1 cellular context compared by ENCODE assay signal in the genomic region with DNA sequence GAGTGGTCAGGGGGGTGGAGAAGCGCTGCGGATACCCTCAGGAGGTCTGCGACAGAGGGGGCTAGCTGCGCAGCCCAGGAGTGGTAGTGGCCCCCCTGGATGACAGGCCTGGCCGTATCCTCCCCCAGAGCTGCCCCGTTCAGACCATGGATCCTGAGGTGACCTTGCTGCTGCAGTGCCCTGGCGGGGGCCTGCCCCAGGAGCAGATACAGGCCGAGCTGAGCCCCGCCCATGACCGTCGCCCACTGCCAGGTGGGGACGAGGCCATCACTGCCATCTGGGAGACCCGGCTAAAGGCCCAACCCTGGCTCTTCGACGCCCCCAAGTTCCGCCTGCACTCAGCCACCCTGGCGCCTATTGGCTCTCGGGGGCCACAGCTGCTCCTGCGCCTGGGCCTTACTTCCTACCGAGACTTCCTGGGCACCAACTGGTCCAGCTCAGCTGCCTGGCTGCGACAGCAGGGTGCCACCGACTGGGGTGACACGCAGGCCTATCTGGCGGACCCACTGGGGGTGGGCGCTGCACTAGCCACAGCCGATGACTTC.
TF ChIP-seq lines count a peak whose summit lies in the region.

No MANE protein-coding gene starts in this region.

TF ChIP-seq in K562, 482 proteins besides CTCF, POLR2A, EP300 and RAD21 (continued from another document and continues in another):
- TF ChIP-seq, protein P1, sequence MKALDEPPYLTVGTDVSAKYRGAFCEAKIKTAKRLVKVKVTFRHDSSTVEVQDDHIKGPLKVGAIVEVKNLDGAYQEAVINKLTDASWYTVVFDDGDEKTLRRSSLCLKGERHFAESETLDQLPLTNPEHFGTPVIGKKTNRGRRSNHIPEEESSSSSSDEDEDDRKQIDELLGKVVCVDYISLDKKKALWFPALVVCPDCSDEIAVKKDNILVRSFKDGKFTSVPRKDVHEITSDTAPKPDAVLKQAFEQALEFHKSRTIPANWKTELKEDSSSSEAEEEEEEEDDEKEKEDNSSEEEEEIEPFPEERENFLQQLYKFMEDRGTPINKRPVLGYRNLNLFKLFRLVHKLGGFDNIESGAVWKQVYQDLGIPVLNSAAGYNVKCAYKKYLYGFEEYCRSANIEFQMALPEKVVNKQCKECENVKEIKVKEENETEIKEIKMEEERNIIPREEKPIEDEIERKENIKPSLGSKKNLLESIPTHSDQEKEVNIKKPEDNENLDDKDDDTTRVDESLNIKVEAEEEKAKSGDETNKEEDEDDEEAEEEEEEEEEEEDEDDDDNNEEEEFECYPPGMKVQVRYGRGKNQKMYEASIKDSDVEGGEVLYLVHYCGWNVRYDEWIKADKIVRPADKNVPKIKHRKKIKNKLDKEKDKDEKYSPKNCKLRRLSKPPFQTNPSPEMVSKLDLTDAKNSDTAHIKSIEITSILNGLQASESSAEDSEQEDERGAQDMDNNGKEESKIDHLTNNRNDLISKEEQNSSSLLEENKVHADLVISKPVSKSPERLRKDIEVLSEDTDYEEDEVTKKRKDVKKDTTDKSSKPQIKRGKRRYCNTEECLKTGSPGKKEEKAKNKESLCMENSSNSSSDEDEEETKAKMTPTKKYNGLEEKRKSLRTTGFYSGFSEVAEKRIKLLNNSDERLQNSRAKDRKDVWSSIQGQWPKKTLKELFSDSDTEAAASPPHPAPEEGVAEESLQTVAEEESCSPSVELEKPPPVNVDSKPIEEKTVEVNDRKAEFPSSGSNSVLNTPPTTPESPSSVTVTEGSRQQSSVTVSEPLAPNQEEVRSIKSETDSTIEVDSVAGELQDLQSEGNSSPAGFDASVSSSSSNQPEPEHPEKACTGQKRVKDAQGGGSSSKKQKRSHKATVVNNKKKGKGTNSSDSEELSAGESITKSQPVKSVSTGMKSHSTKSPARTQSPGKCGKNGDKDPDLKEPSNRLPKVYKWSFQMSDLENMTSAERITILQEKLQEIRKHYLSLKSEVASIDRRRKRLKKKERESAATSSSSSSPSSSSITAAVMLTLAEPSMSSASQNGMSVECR (CRISPR knock-in tag; IDR thresholded peaks at IDR 0.05), result peak; percentile 60; the same call in 1 of the 2 replicates
- TF ChIP-seq ASH1L (IDR thresholded peaks at IDR 0.05; ENCODE audit: borderline replicate concordance, low read depth, partially characterized antibody) (no peak), CBFA2T2 (conservative IDR thresholded peaks at IDR 0.05) (no peak), NR1H2 (CRISPR knock-in tag; IDR thresholded peaks at IDR 0.05) (0 out of 2 replicates have a peak, but pooled peaks have one; percentile 7), SNRNP70 (optimal IDR thresholded peaks at IDR 0.05; ENCODE audit: low read depth, low read length) (no peak), STAT5B (CRISPR knock-in tag; IDR thresholded peaks at IDR 0.05) (no peak), SRSF1 (IDR thresholded peaks at IDR 0.05; ENCODE audit: low read depth, low read length) (no peak), RAD51 (IDR thresholded peaks at IDR 0.05; ENCODE audit: borderline replicate concordance, low read depth) (no peak), SRSF3 (IDR thresholded peaks at IDR 0.05; ENCODE audit: insufficient read depth, low read length) (no peak), NFE2L1 (tag; IDR thresholded peaks at IDR 0.05; ENCODE audit: borderline replicate concordance, low read depth) (no peak), ZNF507 (tag; conservative IDR thresholded peaks at IDR 0.05) (no peak), ZNF143 (CRISPR knock-in tag; IDR thresholded peaks at IDR 0.05) (0 out of 2 replicates have a peak, but pooled peaks have one; percentile 43), PPARD (CRISPR knock-in tag; IDR thresholded peaks at IDR 0.05) (no peak), HOXB6 (CRISPR knock-in tag; IDR thresholded peaks at IDR 0.05; ENCODE audit: borderline replicate concordance) (no peak), MEIS2 (IDR thresholded peaks at IDR 0.05; ENCODE audit: partially characterized antibody) (no peak), EZH2 (IDR thresholded peaks at IDR 0.05; ENCODE audit: borderline replicate concordance, low read depth, low read length) (no peak), ZNF3 (CRISPR knock-in tag; IDR thresholded peaks at IDR 0.05) (no peak), NR4A1 (CRISPR knock-in tag; IDR thresholded peaks at IDR 0.05) (no peak), NR4A1 (tag; IDR thresholded peaks at IDR 0.05) (no peak)
- TF ChIP-seq, protein P2, sequence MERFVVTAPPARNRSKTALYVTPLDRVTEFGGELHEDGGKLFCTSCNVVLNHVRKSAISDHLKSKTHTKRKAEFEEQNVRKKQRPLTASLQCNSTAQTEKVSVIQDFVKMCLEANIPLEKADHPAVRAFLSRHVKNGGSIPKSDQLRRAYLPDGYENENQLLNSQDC (CRISPR knock-in tag; IDR thresholded peaks at IDR 0.05), result no peak
- TF ChIP-seq, protein P3, sequence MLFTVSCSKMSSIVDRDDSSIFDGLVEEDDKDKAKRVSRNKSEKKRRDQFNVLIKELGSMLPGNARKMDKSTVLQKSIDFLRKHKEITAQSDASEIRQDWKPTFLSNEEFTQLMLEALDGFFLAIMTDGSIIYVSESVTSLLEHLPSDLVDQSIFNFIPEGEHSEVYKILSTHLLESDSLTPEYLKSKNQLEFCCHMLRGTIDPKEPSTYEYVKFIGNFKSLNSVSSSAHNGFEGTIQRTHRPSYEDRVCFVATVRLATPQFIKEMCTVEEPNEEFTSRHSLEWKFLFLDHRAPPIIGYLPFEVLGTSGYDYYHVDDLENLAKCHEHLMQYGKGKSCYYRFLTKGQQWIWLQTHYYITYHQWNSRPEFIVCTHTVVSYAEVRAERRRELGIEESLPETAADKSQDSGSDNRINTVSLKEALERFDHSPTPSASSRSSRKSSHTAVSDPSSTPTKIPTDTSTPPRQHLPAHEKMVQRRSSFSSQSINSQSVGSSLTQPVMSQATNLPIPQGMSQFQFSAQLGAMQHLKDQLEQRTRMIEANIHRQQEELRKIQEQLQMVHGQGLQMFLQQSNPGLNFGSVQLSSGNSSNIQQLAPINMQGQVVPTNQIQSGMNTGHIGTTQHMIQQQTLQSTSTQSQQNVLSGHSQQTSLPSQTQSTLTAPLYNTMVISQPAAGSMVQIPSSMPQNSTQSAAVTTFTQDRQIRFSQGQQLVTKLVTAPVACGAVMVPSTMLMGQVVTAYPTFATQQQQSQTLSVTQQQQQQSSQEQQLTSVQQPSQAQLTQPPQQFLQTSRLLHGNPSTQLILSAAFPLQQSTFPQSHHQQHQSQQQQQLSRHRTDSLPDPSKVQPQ (CRISPR knock-in tag; IDR thresholded peaks at IDR 0.05; ENCODE audit: borderline replicate concordance), result no peak
- TF ChIP-seq, protein P4, sequence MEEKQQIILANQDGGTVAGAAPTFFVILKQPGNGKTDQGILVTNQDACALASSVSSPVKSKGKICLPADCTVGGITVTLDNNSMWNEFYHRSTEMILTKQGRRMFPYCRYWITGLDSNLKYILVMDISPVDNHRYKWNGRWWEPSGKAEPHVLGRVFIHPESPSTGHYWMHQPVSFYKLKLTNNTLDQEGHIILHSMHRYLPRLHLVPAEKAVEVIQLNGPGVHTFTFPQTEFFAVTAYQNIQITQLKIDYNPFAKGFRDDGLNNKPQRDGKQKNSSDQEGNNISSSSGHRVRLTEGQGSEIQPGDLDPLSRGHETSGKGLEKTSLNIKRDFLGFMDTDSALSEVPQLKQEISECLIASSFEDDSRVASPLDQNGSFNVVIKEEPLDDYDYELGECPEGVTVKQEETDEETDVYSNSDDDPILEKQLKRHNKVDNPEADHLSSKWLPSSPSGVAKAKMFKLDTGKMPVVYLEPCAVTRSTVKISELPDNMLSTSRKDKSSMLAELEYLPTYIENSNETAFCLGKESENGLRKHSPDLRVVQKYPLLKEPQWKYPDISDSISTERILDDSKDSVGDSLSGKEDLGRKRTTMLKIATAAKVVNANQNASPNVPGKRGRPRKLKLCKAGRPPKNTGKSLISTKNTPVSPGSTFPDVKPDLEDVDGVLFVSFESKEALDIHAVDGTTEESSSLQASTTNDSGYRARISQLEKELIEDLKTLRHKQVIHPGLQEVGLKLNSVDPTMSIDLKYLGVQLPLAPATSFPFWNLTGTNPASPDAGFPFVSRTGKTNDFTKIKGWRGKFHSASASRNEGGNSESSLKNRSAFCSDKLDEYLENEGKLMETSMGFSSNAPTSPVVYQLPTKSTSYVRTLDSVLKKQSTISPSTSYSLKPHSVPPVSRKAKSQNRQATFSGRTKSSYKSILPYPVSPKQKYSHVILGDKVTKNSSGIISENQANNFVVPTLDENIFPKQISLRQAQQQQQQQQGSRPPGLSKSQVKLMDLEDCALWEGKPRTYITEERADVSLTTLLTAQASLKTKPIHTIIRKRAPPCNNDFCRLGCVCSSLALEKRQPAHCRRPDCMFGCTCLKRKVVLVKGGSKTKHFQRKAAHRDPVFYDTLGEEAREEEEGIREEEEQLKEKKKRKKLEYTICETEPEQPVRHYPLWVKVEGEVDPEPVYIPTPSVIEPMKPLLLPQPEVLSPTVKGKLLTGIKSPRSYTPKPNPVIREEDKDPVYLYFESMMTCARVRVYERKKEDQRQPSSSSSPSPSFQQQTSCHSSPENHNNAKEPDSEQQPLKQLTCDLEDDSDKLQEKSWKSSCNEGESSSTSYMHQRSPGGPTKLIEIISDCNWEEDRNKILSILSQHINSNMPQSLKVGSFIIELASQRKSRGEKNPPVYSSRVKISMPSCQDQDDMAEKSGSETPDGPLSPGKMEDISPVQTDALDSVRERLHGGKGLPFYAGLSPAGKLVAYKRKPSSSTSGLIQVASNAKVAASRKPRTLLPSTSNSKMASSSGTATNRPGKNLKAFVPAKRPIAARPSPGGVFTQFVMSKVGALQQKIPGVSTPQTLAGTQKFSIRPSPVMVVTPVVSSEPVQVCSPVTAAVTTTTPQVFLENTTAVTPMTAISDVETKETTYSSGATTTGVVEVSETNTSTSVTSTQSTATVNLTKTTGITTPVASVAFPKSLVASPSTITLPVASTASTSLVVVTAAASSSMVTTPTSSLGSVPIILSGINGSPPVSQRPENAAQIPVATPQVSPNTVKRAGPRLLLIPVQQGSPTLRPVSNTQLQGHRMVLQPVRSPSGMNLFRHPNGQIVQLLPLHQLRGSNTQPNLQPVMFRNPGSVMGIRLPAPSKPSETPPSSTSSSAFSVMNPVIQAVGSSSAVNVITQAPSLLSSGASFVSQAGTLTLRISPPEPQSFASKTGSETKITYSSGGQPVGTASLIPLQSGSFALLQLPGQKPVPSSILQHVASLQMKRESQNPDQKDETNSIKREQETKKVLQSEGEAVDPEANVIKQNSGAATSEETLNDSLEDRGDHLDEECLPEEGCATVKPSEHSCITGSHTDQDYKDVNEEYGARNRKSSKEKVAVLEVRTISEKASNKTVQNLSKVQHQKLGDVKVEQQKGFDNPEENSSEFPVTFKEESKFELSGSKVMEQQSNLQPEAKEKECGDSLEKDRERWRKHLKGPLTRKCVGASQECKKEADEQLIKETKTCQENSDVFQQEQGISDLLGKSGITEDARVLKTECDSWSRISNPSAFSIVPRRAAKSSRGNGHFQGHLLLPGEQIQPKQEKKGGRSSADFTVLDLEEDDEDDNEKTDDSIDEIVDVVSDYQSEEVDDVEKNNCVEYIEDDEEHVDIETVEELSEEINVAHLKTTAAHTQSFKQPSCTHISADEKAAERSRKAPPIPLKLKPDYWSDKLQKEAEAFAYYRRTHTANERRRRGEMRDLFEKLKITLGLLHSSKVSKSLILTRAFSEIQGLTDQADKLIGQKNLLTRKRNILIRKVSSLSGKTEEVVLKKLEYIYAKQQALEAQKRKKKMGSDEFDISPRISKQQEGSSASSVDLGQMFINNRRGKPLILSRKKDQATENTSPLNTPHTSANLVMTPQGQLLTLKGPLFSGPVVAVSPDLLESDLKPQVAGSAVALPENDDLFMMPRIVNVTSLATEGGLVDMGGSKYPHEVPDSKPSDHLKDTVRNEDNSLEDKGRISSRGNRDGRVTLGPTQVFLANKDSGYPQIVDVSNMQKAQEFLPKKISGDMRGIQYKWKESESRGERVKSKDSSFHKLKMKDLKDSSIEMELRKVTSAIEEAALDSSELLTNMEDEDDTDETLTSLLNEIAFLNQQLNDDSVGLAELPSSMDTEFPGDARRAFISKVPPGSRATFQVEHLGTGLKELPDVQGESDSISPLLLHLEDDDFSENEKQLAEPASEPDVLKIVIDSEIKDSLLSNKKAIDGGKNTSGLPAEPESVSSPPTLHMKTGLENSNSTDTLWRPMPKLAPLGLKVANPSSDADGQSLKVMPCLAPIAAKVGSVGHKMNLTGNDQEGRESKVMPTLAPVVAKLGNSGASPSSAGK (IDR thresholded peaks at IDR 0.05), result no peak
- TF ChIP-seq, protein P5, sequence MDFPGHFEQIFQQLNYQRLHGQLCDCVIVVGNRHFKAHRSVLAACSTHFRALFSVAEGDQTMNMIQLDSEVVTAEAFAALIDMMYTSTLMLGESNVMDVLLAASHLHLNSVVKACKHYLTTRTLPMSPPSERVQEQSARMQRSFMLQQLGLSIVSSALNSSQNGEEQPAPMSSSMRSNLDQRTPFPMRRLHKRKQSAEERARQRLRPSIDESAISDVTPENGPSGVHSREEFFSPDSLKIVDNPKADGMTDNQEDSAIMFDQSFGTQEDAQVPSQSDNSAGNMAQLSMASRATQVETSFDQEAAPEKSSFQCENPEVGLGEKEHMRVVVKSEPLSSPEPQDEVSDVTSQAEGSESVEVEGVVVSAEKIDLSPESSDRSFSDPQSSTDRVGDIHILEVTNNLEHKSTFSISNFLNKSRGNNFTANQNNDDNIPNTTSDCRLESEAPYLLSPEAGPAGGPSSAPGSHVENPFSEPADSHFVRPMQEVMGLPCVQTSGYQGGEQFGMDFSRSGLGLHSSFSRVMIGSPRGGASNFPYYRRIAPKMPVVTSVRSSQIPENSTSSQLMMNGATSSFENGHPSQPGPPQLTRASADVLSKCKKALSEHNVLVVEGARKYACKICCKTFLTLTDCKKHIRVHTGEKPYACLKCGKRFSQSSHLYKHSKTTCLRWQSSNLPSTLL (IDR thresholded peaks at IDR 0.05), result no peak
- TF ChIP-seq, protein P6, sequence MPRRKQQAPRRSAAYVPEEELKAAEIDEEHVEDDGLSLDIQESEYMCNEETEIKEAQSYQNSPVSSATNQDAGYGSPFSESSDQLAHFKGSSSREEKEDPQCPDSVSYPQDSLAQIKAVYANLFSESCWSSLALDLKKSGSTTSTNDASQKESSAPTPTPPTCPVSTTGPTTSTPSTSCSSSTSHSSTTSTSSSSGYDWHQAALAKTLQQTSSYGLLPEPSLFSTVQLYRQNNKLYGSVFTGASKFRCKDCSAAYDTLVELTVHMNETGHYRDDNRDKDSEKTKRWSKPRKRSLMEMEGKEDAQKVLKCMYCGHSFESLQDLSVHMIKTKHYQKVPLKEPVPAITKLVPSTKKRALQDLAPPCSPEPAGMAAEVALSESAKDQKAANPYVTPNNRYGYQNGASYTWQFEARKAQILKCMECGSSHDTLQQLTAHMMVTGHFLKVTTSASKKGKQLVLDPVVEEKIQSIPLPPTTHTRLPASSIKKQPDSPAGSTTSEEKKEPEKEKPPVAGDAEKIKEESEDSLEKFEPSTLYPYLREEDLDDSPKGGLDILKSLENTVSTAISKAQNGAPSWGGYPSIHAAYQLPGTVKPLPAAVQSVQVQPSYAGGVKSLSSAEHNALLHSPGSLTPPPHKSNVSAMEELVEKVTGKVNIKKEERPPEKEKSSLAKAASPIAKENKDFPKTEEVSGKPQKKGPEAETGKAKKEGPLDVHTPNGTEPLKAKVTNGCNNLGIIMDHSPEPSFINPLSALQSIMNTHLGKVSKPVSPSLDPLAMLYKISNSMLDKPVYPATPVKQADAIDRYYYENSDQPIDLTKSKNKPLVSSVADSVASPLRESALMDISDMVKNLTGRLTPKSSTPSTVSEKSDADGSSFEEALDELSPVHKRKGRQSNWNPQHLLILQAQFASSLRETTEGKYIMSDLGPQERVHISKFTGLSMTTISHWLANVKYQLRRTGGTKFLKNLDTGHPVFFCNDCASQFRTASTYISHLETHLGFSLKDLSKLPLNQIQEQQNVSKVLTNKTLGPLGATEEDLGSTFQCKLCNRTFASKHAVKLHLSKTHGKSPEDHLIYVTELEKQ (CRISPR knock-in tag; IDR thresholded peaks at IDR 0.05), result no peak
